2 cellular contexts compared by ENCODE assay signal in the genomic region with DNA sequence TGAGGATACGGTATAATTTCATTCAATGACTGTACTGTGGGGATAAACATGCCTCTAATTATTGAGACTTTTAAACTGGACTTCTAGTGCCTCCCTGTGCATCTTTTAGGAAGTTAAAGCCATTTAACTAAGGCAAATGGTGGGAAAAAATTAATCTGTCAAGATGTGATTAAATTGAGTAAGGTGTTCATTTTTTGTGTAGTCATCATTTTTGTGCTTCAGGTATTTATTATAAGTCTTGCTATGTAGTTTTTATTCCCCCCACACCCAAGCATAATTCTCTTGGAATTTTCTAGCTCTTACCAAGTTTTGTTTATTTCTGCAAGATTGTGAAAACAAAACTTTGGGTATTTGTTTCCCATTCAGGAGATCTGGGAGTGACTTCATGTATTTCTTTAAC.
TF ChIP-seq lines count a peak whose summit lies in the region.

No MANE protein-coding gene starts in this region.

TF ChIP-seq in HepG2, 621 proteins besides CTCF, POLR2A, EP300 and RAD21:
- TF ChIP-seq HHEX (CRISPR knock-in tag; IDR thresholded peaks at IDR 0.05), result no peak
- TF ChIP-seq MAFF (IDR thresholded peaks at IDR 0.05; ENCODE audit: low read depth, low read length), result peak; percentile 96
- TF ChIP-seq MAFK (conservative IDR thresholded peaks at IDR 0.05 in 1 of 2, IDR thresholded peaks at IDR 0.05 in 1 of 2; ENCODE audit: low read length in 2 of 2), result peak; percentile 93 to 94

TF ChIP-seq in HEK293, 187 proteins besides CTCF, POLR2A, EP300 and RAD21:
- 0 out of 2 replicates have a peak, but pooled peaks have one; percentile 5 for TF ChIP-seq ZNF654 (tag by site-specific recombination; IDR thresholded peaks at IDR 0.05; ENCODE audit: low read depth)
- TF ChIP-seq ZNF521 (tag by site-specific recombination; IDR thresholded peaks at IDR 0.05), result no peak
